ENCODE assay signal across 19 cellular contexts in the genomic region with DNA sequence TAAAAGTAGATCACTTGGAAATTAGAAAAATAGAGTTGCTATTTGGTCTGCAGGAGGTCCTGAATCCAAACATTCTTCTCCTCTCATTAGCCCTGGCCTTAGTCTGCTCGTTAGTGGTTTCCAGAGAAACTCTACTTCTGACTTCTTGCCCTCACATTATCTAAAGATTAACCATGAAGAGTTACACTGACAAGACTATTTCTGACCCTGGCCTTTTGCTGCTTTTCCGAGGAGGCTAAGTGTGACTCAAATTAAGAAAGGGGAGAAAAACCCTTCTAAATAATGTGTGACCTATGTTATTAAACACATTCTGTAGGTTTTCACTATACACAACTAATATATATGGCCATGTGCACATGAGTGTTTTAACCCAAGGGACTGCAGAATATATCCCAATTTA.
DNase-seq lines count a peak whose midpoint lies in the region; ATAC-seq, FAIRE-seq and TF ChIP-seq lines count a peak whose summit lies in the region.
"Had no signal": no experiment of that assay in that cellular context is flagged by ENCODE, and none has a peak within 500 bp of the region (broad histone marks: within the 10 kb centered on the region; RNA-seq: fewer than 3 reads in every experiment).

No MANE protein-coding gene starts in this region.

- peaks cover 1% of the 10 kb centered on the region for H3K27me3 Mint-ChIP-seq in glutamatergic neuron (ENCODE audit: unreplicated experiment)

- intact Hi-C loops in kidney (cut with DNase I) (loop anchor here (10.0 kb wide), 1 partner anchor 120 kb away; no protein-coding TSS in a partner anchor), prostate gland (cut with DNase I) (loop anchor here (5.0 to 10.0 kb wide), 2 partner anchors 482 to 910 kb away; no protein-coding TSS in a partner anchor)

- DNase-seq in kidney (no peak), GOT3 (lab: John Stamatoyannopoulos, UW) (no peak), WERI-Rb-1 (no peak), prostate gland (ENCODE audit: low spot score) (no peak), glutamatergic neuron (no peak)
- DNase-seq: activated CD8-positive, alpha-beta T cell treated with anti-CD3 and anti-CD28 coated beads for 36 hours; adrenal gland; effector memory CD4-positive, alpha-beta T cell; hypothalamus; IMR-90; left colon; NCI-H774; SW 1271; thyroid gland had no signal

- TF ChIP-seq POLR2A in prostate gland (IDR thresholded peaks at IDR 0.05): no peak

- peaks cover 6% of the 10 kb centered on the region for H3K9me3 Mint-ChIP-seq in glutamatergic neuron (ENCODE audit: unreplicated experiment)
- H3K9me3 Mint-ChIP-seq: activated CD8-positive, alpha-beta T cell treated with anti-CD3 and anti-CD28 coated beads for 36 hours; activated T-helper 2 cell treated with anti-CD3 and anti-CD28 coated beads, Interferon-gamma antibody, Interleukin-2, Interleukin-4, amounts not matched to agents 10 μg/mL and 5 μg/mL and 100 μg/mL, durations not matched to agents 14 hours and 24 hours and 36 hours; central memory CD8-positive, alpha-beta T cell had no signal

- FAIRE-seq in kidney (lab: Jason Lieb, UNC): peak; percentile 52

- TF ChIP-seq CTCF in kidney (IDR thresholded peaks at IDR 0.05; ENCODE audit: borderline replicate concordance, extremely low read depth, insufficient read depth): no peak
- no peak for TF ChIP-seq CTCF in WERI-Rb-1 (IDR thresholded peaks at IDR 0.05; ENCODE audit: low read depth, low read length)
- no peak for TF ChIP-seq CTCF in prostate gland (IDR thresholded peaks at IDR 0.05)
- TF ChIP-seq CTCF in glutamatergic neuron (IDR thresholded peaks at IDR 0.05; ENCODE audit: partially characterized antibody, unreplicated experiment): no peak

- no peaks in the 10 kb centered on the region for H3K36me3 ChIP-seq in kidney (ENCODE audit: control insufficient read depth in 1 of 2, insufficient read depth in 2 of 2, low read length in 2 of 2)
- no peaks in the 10 kb centered on the region for H3K36me3 ChIP-seq in WERI-Rb-1
- H3K36me3 ChIP-seq in prostate gland: no peaks in the 10 kb centered on the region
- H3K36me3 ChIP-seq: adrenal gland, thyroid gland had no signal

- no peak overlapping the region for H3K9ac ChIP-seq in kidney (ENCODE audit: low read length in 2 of 2)

- no peak overlapping the region for H3K4me3 Mint-ChIP-seq in glutamatergic neuron (ENCODE audit: unreplicated experiment)
- H3K4me3 Mint-ChIP-seq: activated CD8-positive, alpha-beta T cell treated with anti-CD3 and anti-CD28 coated beads for 36 hours; central memory CD8-positive, alpha-beta T cell had no signal

- H3K9me3 ChIP-seq in kidney (ENCODE audit: control insufficient read depth in 1 of 2, low read length in 2 of 2) (no peaks in the 10 kb centered on the region), WERI-Rb-1 (ENCODE audit: severe bottlenecking) (peaks cover 2% of the 10 kb centered on the region), prostate gland (no peaks in the 10 kb centered on the region)
- H3K9me3 ChIP-seq: adrenal gland, thyroid gland had no signal

- H3K4me3 ChIP-seq in kidney (ENCODE audit: low read length in 2 of 2): no peak overlapping the region
- no peak overlapping the region for H3K4me3 ChIP-seq in WERI-Rb-1 (ENCODE audit: low read depth, low read length)
- no peak overlapping the region for H3K4me3 ChIP-seq in prostate gland
- H3K4me3 ChIP-seq: adrenal gland, thyroid gland had no signal

- H3K36me3 Mint-ChIP-seq in glutamatergic neuron (ENCODE audit: unreplicated experiment): peaks cover 14% of the 10 kb centered on the region

- WGBS in prostate gland: 93% methylated on average over 2 of the region's 2 CpGs

- H3K4me1 Mint-ChIP-seq in glutamatergic neuron (ENCODE audit: low read depth, unreplicated experiment): peaks cover 10% of the 10 kb centered on the region

- ATAC-seq in GM19025 (IDR thresholded peaks at IDR 0.05; ENCODE audit: low read depth, unreplicated experiment) (peak; percentile 71), GM21786 (IDR thresholded peaks at IDR 0.05; ENCODE audit: unreplicated experiment) (peak; percentile 59), HG03097 (IDR thresholded peaks at IDR 0.05; ENCODE audit: low FRiP score, unreplicated experiment) (peak; percentile 65)
- ATAC-seq: activated CD8-positive, alpha-beta T cell treated with anti-CD3 and anti-CD28 coated beads for 36 hours; left colon had no signal

- H3K27ac Mint-ChIP-seq in glutamatergic neuron (ENCODE audit: unreplicated experiment): no peak overlapping the region
- H3K27ac Mint-ChIP-seq: activated CD8-positive, alpha-beta T cell treated with anti-CD3 and anti-CD28 coated beads for 36 hours; activated T-helper 2 cell treated with anti-CD3 and anti-CD28 coated beads, Interferon-gamma antibody, Interleukin-2, Interleukin-4, amounts not matched to agents 10 μg/mL and 5 μg/mL and 100 μg/mL, durations not matched to agents 14 hours and 24 hours and 36 hours had no signal

- H3K4me1 ChIP-seq in kidney (ENCODE audit: control insufficient read depth in 1 of 2, insufficient read depth in 1 of 2, low read depth in 1 of 2, low read length in 2 of 2) (peaks cover 0 to 11% of the 10 kb centered on the region in 2 donors), prostate gland (replicated peaks) (no peaks in the 10 kb centered on the region)
- H3K4me1 ChIP-seq: thyroid gland had no signal

- no peak overlapping the region for H3K27ac ChIP-seq in kidney (ENCODE audit: low read depth in 2 of 2, low read length in 2 of 2)
- H3K27ac ChIP-seq in WERI-Rb-1: no peak overlapping the region
- no peak overlapping the region for H3K27ac ChIP-seq in prostate gland
- H3K27ac ChIP-seq: adrenal gland had no signal

- no peaks in the 10 kb centered on the region for H3K27me3 ChIP-seq in WERI-Rb-1 (ENCODE audit: insufficient read depth, low read depth, severe bottlenecking)
- H3K27me3 ChIP-seq in prostate gland (replicated peaks; ENCODE audit: insufficient read depth): no peaks in the 10 kb centered on the region
- H3K27me3 ChIP-seq: adrenal gland, thyroid gland had no signal
